15 cellular contexts compared by ENCODE assay signal in genomic region chr2:198545411-198545810, GRCh38.
"Had no signal": no experiment of that assay in that cellular context is flagged by ENCODE, and none has a peak within 500 bp of the region (broad histone marks: within the 10 kb centered on the region; RNA-seq: fewer than 3 reads in every experiment).

No MANE protein-coding gene starts in this region.

- H3K27me3 ChIP-seq: gastrocnemius medialis had no signal

- H3K9me3 ChIP-seq: gastrocnemius medialis, lower lobe of right lung, prostate gland had no signal

- FAIRE-seq: colon had no signal

- H3K36me3 Mint-ChIP-seq: naive thymus-derived CD8-positive, alpha-beta T cell; T-cell; type B pancreatic cell had no signal

- H3K4me3 ChIP-seq: gastrocnemius medialis, lower lobe of right lung, prostate gland had no signal

- DNase-seq: activated CD4-positive, alpha-beta T cell treated with anti-CD3 and anti-CD28 coated beads for 48 hours; activated naive CD4-positive, alpha-beta T cell treated with anti-CD3 and anti-CD28 coated beads for 36 hours; gastrocnemius medialis; lower lobe of right lung; naive thymus-derived CD8-positive, alpha-beta T cell; occipital lobe; stimulated activated CD4-positive, alpha-beta T cell treated with anti-CD3 and anti-CD28 coated beads, Interleukin-2, amount 100 ng/mL, for 24 hours; stimulated activated naive CD4-positive, alpha-beta T cell treated with Interleukin-2 at 50 U/mL for 16 hours; T-cell; T1000 had no signal

- ATAC-seq: gastrocnemius medialis; lower lobe of right lung; naive thymus-derived CD8-positive, alpha-beta T cell; sciatic nerve; T-cell had no signal

- H3K4me3 Mint-ChIP-seq: activated naive CD4-positive, alpha-beta T cell treated with anti-CD3 and anti-CD28 coated beads for 36 hours; naive thymus-derived CD8-positive, alpha-beta T cell; T-cell; type B pancreatic cell had no signal

- H3K4me1 ChIP-seq: gastrocnemius medialis, lower lobe of right lung, prostate gland had no signal

- H3K36me3 ChIP-seq: gastrocnemius medialis, lower lobe of right lung, prostate gland had no signal

- H3K27ac Mint-ChIP-seq: activated naive CD4-positive, alpha-beta T cell treated with anti-CD3 and anti-CD28 coated beads for 36 hours; naive thymus-derived CD8-positive, alpha-beta T cell; T-cell had no signal

- H3K27ac ChIP-seq: gastrocnemius medialis, lower lobe of right lung, prostate gland, VCaP had no signal

- H3K27me3 Mint-ChIP-seq: naive thymus-derived CD8-positive, alpha-beta T cell; type B pancreatic cell had no signal

- H3K4me1 Mint-ChIP-seq: naive thymus-derived CD8-positive, alpha-beta T cell; T-cell had no signal

- H3K9me3 Mint-ChIP-seq: activated naive CD4-positive, alpha-beta T cell treated with anti-CD3 and anti-CD28 coated beads for 36 hours; T-cell; type B pancreatic cell had no signal
